In genomic region chr2:204258900-204259299, GRCh38 we compare ENCODE assay signal across 23 cellular contexts.
"Had no signal": no experiment of that assay in that cellular context is flagged by ENCODE, and none has a peak within 500 bp of the region (broad histone marks: within the 10 kb centered on the region; RNA-seq: fewer than 3 reads in every experiment).

No MANE protein-coding gene starts in this region.

- H3K36me3 ChIP-seq: adrenal gland, cardiac muscle cell, gastroesophageal sphincter, heart right ventricle, left lung had no signal

- H3K27ac Mint-ChIP-seq: activated B cell treated with CpG ODN at 0.5 μM for 24 hours; activated CD8-positive, alpha-beta T cell treated with anti-CD3 and anti-CD28 coated beads for 36 hours; activated naive CD4-positive, alpha-beta T cell treated with anti-CD3 and anti-CD28 coated beads, Interleukin-2, amount 50 U/mL, for 24 hours; naive thymus-derived CD4-positive, alpha-beta T cell had no signal

- H3K9me3 Mint-ChIP-seq: activated B cell treated with CpG ODN at 0.5 μM for 24 hours; activated CD8-positive, alpha-beta T cell treated with anti-CD3 and anti-CD28 coated beads for 36 hours; activated naive CD4-positive, alpha-beta T cell treated with anti-CD3 and anti-CD28 coated beads, Interleukin-2, amount 50 U/mL, for 24 hours; activated T-cell treated with anti-CD3 and anti-CD28 coated beads, Interleukin-2, amount 50 U/mL, for 4 hours; naive thymus-derived CD4-positive, alpha-beta T cell had no signal

- H3K4me2 ChIP-seq: smooth muscle cell had no signal

- DNase-seq: activated B cell treated with CpG ODN at 0.5 μM for 24 hours; activated CD4-positive, alpha-beta T cell treated with anti-CD3 and anti-CD28 coated beads for 48 hours; activated CD8-positive, alpha-beta T cell treated with anti-CD3 and anti-CD28 coated beads for 36 hours; activated effector memory CD4-positive, alpha-beta T cell treated with anti-CD3 and anti-CD28 coated beads, Interleukin-2, amount 50 U/mL, for 16 hours; activated T-cell treated with anti-CD3 and anti-CD28 coated beads, Interleukin-2, amount 50 U/mL, for 4 hours; adrenal gland; dorsolateral prefrontal cortex; erythroblast; heart right ventricle; left lung; mammary epithelial cell; naive thymus-derived CD4-positive, alpha-beta T cell; nucleus accumbens; posterior cingulate gyrus; right cardiac atrium; stimulated activated CD4-positive, alpha-beta T cell treated with anti-CD3 and anti-CD28 coated beads, Interleukin-4, amount 100 ng/mL, for 4 hours; stimulated activated CD8-positive, alpha-beta memory T cell treated with anti-CD3 and anti-CD28 coated beads, Interleukin-4, amount 100 ng/mL, for 48 hours; stimulated activated naive CD8-positive, alpha-beta T cell treated with anti-CD3 and anti-CD28 coated beads, Interleukin-15, Interleukin-2, amounts not matched to agents 100 U/mL and 50 U/mL, for 24 hours; trophoblast cell had no signal

- H3K4me1 Mint-ChIP-seq: activated B cell treated with CpG ODN at 0.5 μM for 24 hours; activated naive CD4-positive, alpha-beta T cell treated with anti-CD3 and anti-CD28 coated beads, Interleukin-2, amount 50 U/mL, for 24 hours had no signal

- H3K27ac ChIP-seq: adrenal gland, cardiac muscle cell, dorsolateral prefrontal cortex, gastroesophageal sphincter, heart right ventricle, left lung had no signal

- H3K9me3 ChIP-seq: adrenal gland, gastroesophageal sphincter, heart right ventricle, left lung had no signal

- H3K27me3 ChIP-seq: adrenal gland, gastroesophageal sphincter, left lung had no signal

- ATAC-seq: activated CD8-positive, alpha-beta T cell treated with anti-CD3 and anti-CD28 coated beads for 36 hours; activated T-cell treated with anti-CD3 and anti-CD28 coated beads, Interleukin-2, amount 50 U/mL, for 4 hours; gastroesophageal sphincter; heart right ventricle; left lung; naive thymus-derived CD4-positive, alpha-beta T cell; right cardiac atrium; stimulated activated naive CD8-positive, alpha-beta T cell treated with anti-CD3 and anti-CD28 coated beads, Interleukin-15, Interleukin-2, amounts not matched to agents 100 U/mL and 50 U/mL, for 24 hours had no signal

- H3K4me3 ChIP-seq: adrenal gland, cardiac muscle cell, dorsolateral prefrontal cortex, gastroesophageal sphincter, heart right ventricle, left lung, smooth muscle cell had no signal

- H3K36me3 Mint-ChIP-seq: activated naive CD4-positive, alpha-beta T cell treated with anti-CD3 and anti-CD28 coated beads, Interleukin-2, amount 50 U/mL, for 24 hours; naive thymus-derived CD4-positive, alpha-beta T cell had no signal

- H3K4me3 Mint-ChIP-seq: activated B cell treated with CpG ODN at 0.5 μM for 24 hours; activated CD8-positive, alpha-beta T cell treated with anti-CD3 and anti-CD28 coated beads for 36 hours; activated naive CD4-positive, alpha-beta T cell treated with anti-CD3 and anti-CD28 coated beads, Interleukin-2, amount 50 U/mL, for 24 hours; activated T-cell treated with anti-CD3 and anti-CD28 coated beads, Interleukin-2, amount 50 U/mL, for 4 hours; naive thymus-derived CD4-positive, alpha-beta T cell had no signal
